In the genomic region with DNA sequence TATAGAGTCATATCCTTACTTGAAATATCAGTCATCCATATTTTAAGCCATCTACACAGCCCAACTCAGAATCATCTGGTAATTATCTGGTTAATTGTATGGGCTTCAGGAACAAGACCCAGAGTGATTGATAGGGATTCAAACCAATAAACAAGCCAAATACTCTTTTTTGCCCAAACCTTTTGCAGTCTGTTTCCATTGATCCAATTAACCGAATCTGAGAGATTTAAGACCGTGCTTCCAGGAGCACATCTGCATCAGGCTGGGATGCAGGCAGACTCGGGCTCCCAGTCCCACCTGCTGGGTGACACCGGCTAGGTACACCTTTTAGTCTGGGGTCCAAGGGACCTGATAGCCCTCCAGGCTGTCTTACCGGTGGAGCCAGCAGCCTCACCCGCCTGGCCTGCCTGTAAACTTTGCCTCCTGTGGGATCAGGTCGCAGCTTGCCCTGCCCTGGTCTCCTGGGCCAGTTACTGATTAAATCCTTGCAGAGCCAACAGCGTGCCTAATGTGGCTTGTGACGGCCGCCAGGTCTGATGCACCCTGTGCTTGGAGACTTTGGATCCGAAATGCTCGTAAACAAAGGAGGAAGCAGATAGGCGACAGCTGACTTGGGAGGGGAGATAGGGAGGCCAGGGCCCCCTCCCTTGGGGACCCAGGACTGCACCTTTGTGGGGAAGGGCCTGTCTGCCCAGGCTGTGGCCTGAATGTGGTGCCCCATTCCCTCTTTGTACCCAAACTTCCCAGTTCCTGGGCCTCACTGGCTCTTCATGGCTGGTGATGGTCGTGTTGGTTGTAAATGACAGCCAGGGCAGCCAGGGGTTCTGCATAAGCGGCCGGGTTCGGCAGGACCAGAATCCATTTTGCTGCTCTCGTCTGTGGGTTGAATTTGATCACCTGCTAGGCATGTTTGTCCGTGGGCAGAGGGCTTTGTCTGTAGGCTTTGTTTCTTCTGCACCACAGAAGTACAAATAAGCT, we compare ENCODE assay signal across 8 cellular contexts. TPM values are rescaled to one million over a fixed set of nuclear protein-coding genes. Genes with fewer than 3 reads are reported as not detected.
DNase-seq lines count a peak whose midpoint lies in the region; ATAC-seq, FAIRE-seq and TF ChIP-seq lines count a peak whose summit lies in the region.

No MANE protein-coding gene starts in this region.

- H3K4me1 ChIP-seq in keratinocyte (ENCODE audit: control insufficient read depth, extremely low read depth, insufficient read depth, low read length) = peaks cover 36% of the 10 kb centered on the region
- peaks cover 12 to 71% (median 62%) of the 10 kb centered on the region in 5 donors for H3K4me1 ChIP-seq in subcutaneous abdominal adipose tissue (ENCODE audit: control insufficient read depth in 5 of 5, insufficient read depth in 5 of 5, low read length in 5 of 5)

- peak overlapping the region; percentile 100 for H3K4me2 ChIP-seq in keratinocyte (ENCODE audit: control insufficient read depth, extremely low read depth, insufficient read depth, low read depth, low read length)

- H3K27me3 ChIP-seq in keratinocyte (ENCODE audit: control insufficient read depth, extremely low read depth, insufficient read depth, low read length) = no peaks in the 10 kb centered on the region
- no peaks in the 10 kb centered on the region for H3K27me3 ChIP-seq in subcutaneous abdominal adipose tissue (ENCODE audit: control insufficient read depth in 5 of 5, insufficient read depth in 4 of 5, low read length in 5 of 5)

- peaks cover 2% of the 10 kb centered on the region for H3K9me1 ChIP-seq in keratinocyte (ENCODE audit: control insufficient read depth, extremely low read depth, insufficient read depth, low read length)

- no peak for FAIRE-seq in keratinocyte (lab: Jason Lieb, UNC)

- CTCF ChIA-PET in WTC11 (lab: Charles Lee) = no interaction called here

- ATAC-seq in WTC11 (no peak), GM19452 (IDR thresholded peaks at IDR 0.05; ENCODE audit: unreplicated experiment) (no peak), GM21528 (IDR thresholded peaks at IDR 0.05; ENCODE audit: low FRiP score, unreplicated experiment) (no peak)

- peaks cover 3% of the 10 kb centered on the region for H3K27me3 Mint-ChIP-seq in T-helper 2 cell treated with Interferon-gamma antibody and Interleukin-4, amounts not matched to agents 5 μg/mL and 100 μg/mL, for 36 hours (ENCODE audit: low read depth)
- peaks cover 3% of the 10 kb centered on the region for H3K27me3 Mint-ChIP-seq in WTC11 (ENCODE audit: low read depth)

- peak overlapping the region; percentile 29 for H3K27ac Mint-ChIP-seq in T-helper 2 cell treated with Interferon-gamma antibody and Interleukin-4, amounts not matched to agents 5 μg/mL and 100 μg/mL, for 36 hours
- H3K27ac Mint-ChIP-seq in WTC11 = peak overlapping the region; percentile 36

- no peak for DNase-seq in T-helper 2 cell treated with Interferon-gamma antibody and Interleukin-4, amounts not matched to agents 5 μg/mL and 100 μg/mL, for 36 hours (ENCODE audit: low spot score)
- DNase-seq in T-helper 2 cell (no peak), WTC11 (ENCODE audit: low spot score) (no peak), keratinocyte (ENCODE audit: low read depth, low spot score) (no peak), GM03348 (ENCODE audit: low spot score) (no peak)

- H3K4me3 ChIP-seq in keratinocyte (ENCODE audit: control insufficient read depth in 2 of 3, extremely low read depth in 1 of 3, insufficient read depth in 2 of 3, low read depth in 1 of 3, low read length in 3 of 3) = peak overlapping the region; percentile 86 to 100 (median 99)
- peak overlapping the region in 2 of 5 donors; percentile 82 to 85 for H3K4me3 ChIP-seq in subcutaneous abdominal adipose tissue (ENCODE audit: low read depth in 1 of 5, low read length in 5 of 5)

- H3K36me3 Mint-ChIP-seq in T-helper 2 cell treated with Interferon-gamma antibody and Interleukin-4, amounts not matched to agents 5 μg/mL and 100 μg/mL, for 36 hours (ENCODE audit: low read depth) = peaks cover 25% of the 10 kb centered on the region
- peaks cover 6% of the 10 kb centered on the region for H3K36me3 Mint-ChIP-seq in WTC11

- POLR2A ChIA-PET in WTC11 (lab: Charles Lee) = no interaction called here

- peaks cover 69% of the 10 kb centered on the region for H3K4me1 Mint-ChIP-seq in T-helper 2 cell treated with Interferon-gamma antibody and Interleukin-4, amounts not matched to agents 5 μg/mL and 100 μg/mL, for 36 hours (ENCODE audit: low read depth)
- peaks cover 73% of the 10 kb centered on the region for H3K4me1 Mint-ChIP-seq in WTC11

- H3K9me3 ChIP-seq in keratinocyte (ENCODE audit: control insufficient read depth, low read depth, low read length) (no peaks in the 10 kb centered on the region), subcutaneous abdominal adipose tissue (ENCODE audit: control insufficient read depth in 5 of 5, low read length in 5 of 5) (no peaks in the 10 kb centered on the region)

- peak overlapping the region; percentile 50 for H3K4me3 Mint-ChIP-seq in T-helper 2 cell treated with Interferon-gamma antibody and Interleukin-4, amounts not matched to agents 5 μg/mL and 100 μg/mL, for 36 hours
- H3K4me3 Mint-ChIP-seq in WTC11 = peak overlapping the region; percentile 10; the same call in 1 of the 2 replicates

- H3K9ac ChIP-seq in keratinocyte (ENCODE audit: control insufficient read depth, extremely low read depth, insufficient read depth, low read length) = peak overlapping the region; percentile 99
- peak overlapping the region in 1 of 5 donors; percentile 79 for H3K9ac ChIP-seq in subcutaneous abdominal adipose tissue (ENCODE audit: low read length in 5 of 5)

- H3K27ac ChIP-seq in keratinocyte (ENCODE audit: control insufficient read depth, insufficient read depth, low read length) (peak overlapping the region; percentile 96), subcutaneous abdominal adipose tissue (ENCODE audit: low read depth, low read length) (peak overlapping the region; percentile 89)

- no peak for TF ChIP-seq CTCF in WTC11 (IDR thresholded peaks at IDR 0.05)
- no peak for TF ChIP-seq CTCF in keratinocyte (optimal IDR thresholded peaks at IDR 0.05 in 1 of 3, IDR thresholded peaks at IDR 0.05 in 1 of 3, conservative IDR thresholded peaks at IDR 0.05 in 1 of 3; ENCODE audit: extremely low read depth in 1 of 3, insufficient read depth in 2 of 3, low read length in 3 of 3)

- no peak overlapping the region for H2AFZ ChIP-seq in keratinocyte (ENCODE audit: control insufficient read depth, low read length)

- peaks cover 83% of the 10 kb centered on the region for H3K79me2 ChIP-seq in keratinocyte (ENCODE audit: control insufficient read depth, insufficient read depth, low read length)

- H3K9me3 Mint-ChIP-seq in T-helper 2 cell treated with Interferon-gamma antibody and Interleukin-4, amounts not matched to agents 5 μg/mL and 100 μg/mL, for 36 hours = peaks cover 6% of the 10 kb centered on the region
- no peaks in the 10 kb centered on the region; the same call in 1 of the 2 replicates for H3K9me3 Mint-ChIP-seq in WTC11

- H4K20me1 ChIP-seq in keratinocyte (ENCODE audit: control insufficient read depth, extremely low read depth, insufficient read depth, low read length) = peaks cover 43% of the 10 kb centered on the region

- H3K36me3 ChIP-seq in keratinocyte (ENCODE audit: control insufficient read depth in 2 of 2, extremely low read depth in 1 of 2, insufficient read depth in 2 of 2, low read length in 2 of 2) (peaks cover 0 to 12% of the 10 kb centered on the region in 2 experiments), subcutaneous abdominal adipose tissue (ENCODE audit: control insufficient read depth in 5 of 5, insufficient read depth in 5 of 5, low read length in 5 of 5) (no peaks in the 10 kb centered on the region)

- dilution Hi-C loops in keratinocyte (cut with MboI; ENCODE audit: extremely low pct_ligation_motif_present, low sequenced_read_pairs) = no loop called here

TF ChIP-seq in WTC11, 78 proteins besides CTCF, POLR2A, EP300 and RAD21:
- TF ChIP-seq ETV6 (CRISPR knock-in tag; IDR thresholded peaks at IDR 0.05) = no peak
- TF ChIP-seq RORB (CRISPR knock-in tag; IDR thresholded peaks at IDR 0.05) = no peak
- TF ChIP-seq FOXK1 (CRISPR knock-in tag; IDR thresholded peaks at IDR 0.05) = no peak
- no peak for TF ChIP-seq TP53 (CRISPR knock-in tag; IDR thresholded peaks at IDR 0.05)
- TF ChIP-seq GABPB1 (CRISPR knock-in tag; IDR thresholded peaks at IDR 0.05) = peak; percentile 80
- no peak for TF ChIP-seq EMX1 (CRISPR knock-in tag; IDR thresholded peaks at IDR 0.05)
- no peak for TF ChIP-seq CBFB (CRISPR knock-in tag; IDR thresholded peaks at IDR 0.05; ENCODE audit: low read depth)
- TF ChIP-seq, protein P1, sequence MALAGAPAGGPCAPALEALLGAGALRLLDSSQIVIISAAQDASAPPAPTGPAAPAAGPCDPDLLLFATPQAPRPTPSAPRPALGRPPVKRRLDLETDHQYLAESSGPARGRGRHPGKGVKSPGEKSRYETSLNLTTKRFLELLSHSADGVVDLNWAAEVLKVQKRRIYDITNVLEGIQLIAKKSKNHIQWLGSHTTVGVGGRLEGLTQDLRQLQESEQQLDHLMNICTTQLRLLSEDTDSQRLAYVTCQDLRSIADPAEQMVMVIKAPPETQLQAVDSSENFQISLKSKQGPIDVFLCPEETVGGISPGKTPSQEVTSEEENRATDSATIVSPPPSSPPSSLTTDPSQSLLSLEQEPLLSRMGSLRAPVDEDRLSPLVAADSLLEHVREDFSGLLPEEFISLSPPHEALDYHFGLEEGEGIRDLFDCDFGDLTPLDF (CRISPR knock-in tag; IDR thresholded peaks at IDR 0.05) = no peak
- TF ChIP-seq ZNF219 (CRISPR knock-in tag; IDR thresholded peaks at IDR 0.05; ENCODE audit: borderline replicate concordance) = no peak
TF ChIP-seq in WTC11: peak in this region for 1.

RNA-seq across cellular contexts. Expression of gene CMIP, which starts 3.8 kb away (rescaled TPM):
- total RNA-seq in WTC11 (2021) = 57.0 to 63.7 TPM (median 59.6 TPM) in 3 replicates
- 4.6 to 18.7 TPM (median 5.0 TPM) in 3 replicates for polyA plus RNA-seq in keratinocyte
- 20.1 TPM for polyA plus RNA-seq in keratinocyte (2011; ENCODE audit: low read depth)
- polyA plus RNA-seq in keratinocyte (2011; cell fraction: cytosol; rRNA removed) = 12.3 and 20.2 TPM in 2 replicates
- polyA plus RNA-seq in keratinocyte (2011; cell fraction: nucleus; rRNA removed) = 27.0 and 37.4 TPM in 2 replicates
- 41.8 and 43.5 TPM in 2 replicates for polyA plus RNA-seq in keratinocyte (2012; ENCODE audit: low replicate concordance)
- 22.9 to 114 TPM (median 29.7 TPM) in 3 replicates for polyA minus RNA-seq in keratinocyte
- 28.2 TPM for polyA minus RNA-seq in keratinocyte (2011; cell fraction: cytosol; rRNA and poly(A)+ RNA removed)
- polyA minus RNA-seq in keratinocyte (2011; cell fraction: nucleus; rRNA and poly(A)+ RNA removed) = 33.2 and 59.6 TPM in 2 replicates
